Comparison of ENCODE assay signal across 29 cellular contexts in the genomic region with DNA sequence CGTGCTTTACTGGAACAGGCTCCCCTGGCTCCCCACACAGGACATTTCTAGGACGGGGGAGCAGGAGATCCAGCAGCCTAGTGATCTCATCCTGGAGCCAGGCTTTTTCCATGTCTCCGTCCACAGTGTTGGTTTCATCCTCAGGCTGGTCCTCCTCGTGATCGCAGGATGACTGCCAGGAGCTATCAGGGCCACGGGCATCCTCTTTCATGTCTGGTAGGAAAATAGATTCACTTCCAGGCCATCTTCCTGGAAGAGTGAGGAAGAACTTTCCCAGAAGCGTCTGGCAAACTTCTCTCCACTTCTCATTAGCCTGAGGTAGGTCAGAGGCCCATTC.
"Had no signal": no experiment of that assay in that cellular context is flagged by ENCODE, and none has a peak within 500 bp of the region (broad histone marks: within the 10 kb centered on the region; RNA-seq: fewer than 3 reads in every experiment).

No MANE protein-coding gene starts in this region.

- H3K27ac ChIP-seq: breast epithelium, epithelial cell of prostate, esophagus squamous epithelium, heart right ventricle, left ventricle myocardium inferior, parathyroid adenoma, upper lobe of left lung had no signal

- H3K4me1 Mint-ChIP-seq: nephron had no signal

- H3K9me3 ChIP-seq: breast epithelium, esophagus squamous epithelium, heart right ventricle, left ventricle myocardium inferior, mucosa of descending colon, upper lobe of left lung had no signal

- H3K27me3 ChIP-seq: breast epithelium, esophagus squamous epithelium, heart right ventricle, upper lobe of left lung had no signal

- H3K4me3 Mint-ChIP-seq: activated CD4-positive, alpha-beta memory T cell treated with anti-CD3 and anti-CD28 coated beads for 36 hours; activated CD4-positive, alpha-beta T cell treated with anti-CD3 and anti-CD28 coated beads, Interleukin-2, amount 10 ng/mL, durations not matched to agents 24 days and 14 days; activated naive CD8-positive, alpha-beta T cell treated with anti-CD3 and anti-CD28 coated beads, Interleukin-2, amount 50 U/mL, for 24 hours; activated T-cell treated with anti-CD3 and anti-CD28 coated beads, Interleukin-2, amount 50 U/mL, for 24 hours; central memory CD8-positive, alpha-beta T cell; nephron; stimulated activated memory B cell treated with anti-CD40 and anti-IgM and Interleukin-4, amounts not matched to agents 10 μg/mL and 1 μg/mL and 100 μg/mL, for 72 hours; stimulated activated naive CD8-positive, alpha-beta T cell treated with anti-CD3 and anti-CD28 coated beads, Interleukin-15, amount 100 ng/mL, for 72 hours had no signal

- H3K4me1 ChIP-seq: breast epithelium, left ventricle myocardium inferior, parathyroid adenoma had no signal

- H3K36me3 ChIP-seq: breast epithelium, esophagus squamous epithelium, heart right ventricle, left ventricle myocardium inferior, upper lobe of left lung had no signal

- H3K4me3 ChIP-seq: breast epithelium, esophagus squamous epithelium, heart right ventricle, left ventricle myocardium inferior, mucosa of descending colon, upper lobe of left lung had no signal

- H3K27ac Mint-ChIP-seq: activated CD4-positive, alpha-beta memory T cell treated with anti-CD3 and anti-CD28 coated beads for 36 hours; activated CD4-positive, alpha-beta T cell treated with anti-CD3 and anti-CD28 coated beads, Interleukin-2, amount 10 ng/mL, durations not matched to agents 24 days and 14 days; activated naive CD8-positive, alpha-beta T cell treated with anti-CD3 and anti-CD28 coated beads, Interleukin-2, amount 50 U/mL, for 24 hours; activated T-cell treated with anti-CD3 and anti-CD28 coated beads, Interleukin-2, amount 50 U/mL, for 24 hours; nephron; stimulated activated memory B cell treated with anti-CD40 and anti-IgM and Interleukin-4, amounts not matched to agents 10 μg/mL and 1 μg/mL and 100 μg/mL, for 72 hours; stimulated activated naive CD8-positive, alpha-beta T cell treated with anti-CD3 and anti-CD28 coated beads, Interleukin-15, amount 100 ng/mL, for 72 hours had no signal

- ATAC-seq: activated naive CD8-positive, alpha-beta T cell treated with anti-CD3 and anti-CD28 coated beads, Interleukin-2, amount 50 U/mL, for 24 hours; stimulated activated memory B cell treated with anti-CD40 and anti-IgM and Interleukin-4, amounts not matched to agents 10 μg/mL and 1 μg/mL and 100 μg/mL, for 72 hours; stimulated activated naive CD8-positive, alpha-beta T cell treated with anti-CD3 and anti-CD28 coated beads, Interleukin-15, amount 100 ng/mL, for 72 hours had no signal

- H3K36me3 Mint-ChIP-seq: activated CD4-positive, alpha-beta memory T cell treated with anti-CD3 and anti-CD28 coated beads for 36 hours; stimulated activated memory B cell treated with anti-CD40 and anti-IgM and Interleukin-4, amounts not matched to agents 10 μg/mL and 1 μg/mL and 100 μg/mL, for 72 hours had no signal

- H3K9ac ChIP-seq: parathyroid adenoma had no signal

- DNase-seq: activated CD4-positive, alpha-beta memory T cell treated with anti-CD3 and anti-CD28 coated beads for 36 hours; activated CD4-positive, alpha-beta T cell treated with anti-CD3 and anti-CD28 coated beads, Interleukin-2, amount 10 ng/mL, durations not matched to agents 24 days and 14 days; activated CD4-positive, CD25-positive, alpha-beta regulatory T cell treated with anti-CD3 and anti-CD28 coated beads, Interleukin-2, amount 50 U/mL, for 72 hours; activated CD8-positive, alpha-beta memory T cell treated with anti-CD3 and anti-CD28 coated beads, Interleukin-2, amount 50 U/mL, for 48 hours; activated gamma-delta T cell; activated naive CD4-positive, alpha-beta T cell treated with anti-CD3 and anti-CD28 coated beads, Interleukin-2, amount 50 U/mL, for 16 hours; activated naive CD8-positive, alpha-beta T cell treated with anti-CD3 and anti-CD28 coated beads, Interleukin-2, amount 50 U/mL, for 24 hours; activated T-cell treated with anti-CD3 and anti-CD28 coated beads, Interleukin-2, amount 50 U/mL, for 24 hours; amygdala; dermis blood vessel endothelial cell; effector CD4-positive, alpha-beta T cell; esophagus squamous epithelium; heart right ventricle; left ventricle myocardium inferior; nucleus accumbens; right cardiac atrium; stimulated activated CD4-positive, alpha-beta T cell treated with anti-CD3 and anti-CD28 coated beads, Interleukin-4, amount 100 ng/mL, for 4 hours; stimulated activated CD8-positive, alpha-beta memory T cell treated with anti-CD3 and anti-CD28 coated beads, Interleukin-4, amount 100 ng/mL, for 48 hours; stimulated activated naive CD8-positive, alpha-beta T cell treated with anti-CD3 and anti-CD28 coated beads, Interleukin-15, amount 100 ng/mL, for 72 hours; substantia nigra; T-helper 2 cell; upper lobe of left lung had no signal

- H3K79me2 ChIP-seq: parathyroid adenoma had no signal

- H3K9me3 Mint-ChIP-seq: activated CD4-positive, alpha-beta memory T cell treated with anti-CD3 and anti-CD28 coated beads for 36 hours; activated CD4-positive, alpha-beta T cell treated with anti-CD3 and anti-CD28 coated beads, Interleukin-2, amount 10 ng/mL, durations not matched to agents 24 days and 14 days; activated naive CD8-positive, alpha-beta T cell treated with anti-CD3 and anti-CD28 coated beads, Interleukin-2, amount 50 U/mL, for 24 hours; activated T-cell treated with anti-CD3 and anti-CD28 coated beads, Interleukin-2, amount 50 U/mL, for 24 hours; central memory CD8-positive, alpha-beta T cell; nephron; stimulated activated memory B cell treated with anti-CD40 and anti-IgM and Interleukin-4, amounts not matched to agents 10 μg/mL and 1 μg/mL and 100 μg/mL, for 72 hours; stimulated activated naive CD8-positive, alpha-beta T cell treated with anti-CD3 and anti-CD28 coated beads, Interleukin-15, amount 100 ng/mL, for 72 hours had no signal

- H2AFZ ChIP-seq: parathyroid adenoma had no signal

- H3K27me3 Mint-ChIP-seq: central memory CD8-positive, alpha-beta T cell; stimulated activated memory B cell treated with anti-CD40 and anti-IgM and Interleukin-4, amounts not matched to agents 10 μg/mL and 1 μg/mL and 100 μg/mL, for 72 hours had no signal
